ENCODE assay signal across 9 cellular contexts in the genomic region with DNA sequence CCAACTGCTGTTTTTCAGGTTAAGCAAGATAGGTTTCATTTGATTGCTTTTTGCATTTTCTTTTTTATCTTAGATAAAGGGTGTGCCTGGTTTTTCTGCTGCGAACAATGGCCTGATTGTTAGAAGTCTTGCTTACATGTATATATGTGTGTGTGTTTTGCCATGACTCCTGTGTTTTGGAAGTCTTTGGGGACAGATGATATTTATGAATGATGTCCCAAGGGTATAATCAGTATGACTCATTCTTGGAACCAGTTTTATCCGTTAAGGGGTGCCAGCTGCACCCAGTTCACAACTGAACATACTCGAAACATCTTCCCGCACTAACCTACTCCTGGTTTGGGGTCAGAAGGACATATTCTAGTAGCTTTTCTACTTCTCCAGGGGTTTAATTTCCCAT.
DNase-seq lines count a peak whose midpoint lies in the region; ATAC-seq and TF ChIP-seq lines count a peak whose summit lies in the region.
"Had no signal": no experiment of that assay in that cellular context is flagged by ENCODE, and none has a peak within 500 bp of the region (broad histone marks: within the 10 kb centered on the region; RNA-seq: fewer than 3 reads in every experiment).

No MANE protein-coding gene starts in this region.

- H3K36me3 ChIP-seq in muscle layer of duodenum (ENCODE audit: control insufficient read depth in 1 of 2, insufficient read depth in 2 of 2, low read length in 2 of 2) = no peaks in the 10 kb centered on the region

- H3K4me1 Mint-ChIP-seq in MCF 10A (ENCODE audit: insufficient read depth, unreplicated experiment) (peaks cover 25% of the 10 kb centered on the region), CD14-positive monocyte (no peaks in the 10 kb centered on the region)

- H3K36me3 Mint-ChIP-seq in MCF 10A (ENCODE audit: insufficient read depth, unreplicated experiment) (no peaks in the 10 kb centered on the region), CD14-positive monocyte (no peaks in the 10 kb centered on the region)

- peaks cover 0 to 5% of the 10 kb centered on the region in 2 donors for H3K9me3 ChIP-seq in muscle layer of duodenum (ENCODE audit: control insufficient read depth in 1 of 2, low read length in 2 of 2)

- TF ChIP-seq POLR2A in NB4 (IDR thresholded peaks at IDR 0.05; ENCODE audit: extremely low read depth, insufficient read length) = no peak

- H3K27me3 ChIP-seq in muscle layer of duodenum (ENCODE audit: low read depth, low read length) = no peaks in the 10 kb centered on the region

- TF ChIP-seq CTCF in NB4 (IDR thresholded peaks at IDR 0.05; ENCODE audit: low read depth, low read length) = no peak
- no peak for TF ChIP-seq CTCF in MCF 10A (IDR thresholded peaks at IDR 0.05; ENCODE audit: unreplicated experiment)
- TF ChIP-seq CTCF in CD14-positive monocyte (IDR thresholded peaks at IDR 0.05) = no peak

- H3K4me3 Mint-ChIP-seq in MCF 10A (ENCODE audit: unreplicated experiment) = no peak overlapping the region
- H3K4me3 Mint-ChIP-seq in CD14-positive monocyte = no peak overlapping the region

- no peak for ATAC-seq in HG03432 (IDR thresholded peaks at IDR 0.05; ENCODE audit: unreplicated experiment)
- ATAC-seq in HG02759 (IDR thresholded peaks at IDR 0.05; ENCODE audit: unreplicated experiment) = no peak

- peak overlapping the region; percentile 47 for H3K27ac ChIP-seq in muscle layer of duodenum (ENCODE audit: low read length)

- intact Hi-C loops in MCF 10A (cut with micrococcal nuclease) = no loop called here
- intact Hi-C loops in CD14-positive monocyte (cut with micrococcal nuclease) = no loop called here

- CTCF ChIA-PET in MCF 10A (lab: Yijun Ruan, JAX) = no interaction called here

- peak overlapping the region; percentile 67 for H3K27ac Mint-ChIP-seq in MCF 10A (ENCODE audit: low read depth, unreplicated experiment)
- H3K27ac Mint-ChIP-seq in CD14-positive monocyte = no peak overlapping the region

- DNase-seq in ELR (ENCODE audit: low read depth) (peak; percentile 64), NB4 (ENCODE audit: low read depth) (peak; percentile 81), MCF 10A (ENCODE audit: unreplicated experiment) (peak; percentile 58), CD14-positive monocyte (ENCODE audit: low spot score) (no peak)
- DNase-seq in activated CD4-positive, alpha-beta T cell treated with anti-CD3 and anti-CD28 coated beads, Interleukin-2, amount 50 U/mL, for 48 hours = no peak
- DNase-seq: NCI-H2107 had no signal

- BruUV-seq in MCF 10A (replicated peaks; lab: Mats Ljungman, UMichigan) = no TSS peak

- H3K27me3 Mint-ChIP-seq in MCF 10A (ENCODE audit: insufficient read depth, unreplicated experiment) (no peaks in the 10 kb centered on the region), CD14-positive monocyte (ENCODE audit: low read depth in 3 of 3) (peaks cover 0 to 2% (median 0%) of the 10 kb centered on the region in 3 donors)

- H3K4me1 ChIP-seq in muscle layer of duodenum (ENCODE audit: control insufficient read depth in 1 of 2, insufficient read depth in 2 of 2, low read length in 2 of 2) = peaks cover 0 to 4% of the 10 kb centered on the region in 2 donors

- no peak overlapping the region for H3K4me3 ChIP-seq in NB4 (ENCODE audit: low read depth, low read length)
- no peak overlapping the region for H3K4me3 ChIP-seq in muscle layer of duodenum (ENCODE audit: low read depth in 1 of 2, low read length in 2 of 2)

- no peaks in the 10 kb centered on the region for H3K9me3 Mint-ChIP-seq in MCF 10A (ENCODE audit: unreplicated experiment)
- H3K9me3 Mint-ChIP-seq in CD14-positive monocyte = peaks cover 10 to 21% (median 14%) of the 10 kb centered on the region in 7 donors

- POLR2A ChIA-PET in MCF 10A (lab: Yijun Ruan, JAX) = no interaction called here

Comparison
In these comparisons a context has a peak if more than half of its experiments do, and no peak if none do; other contexts are left out.
1. DNase-seq: peak in ELR (single experiment), NB4 (single experiment) and MCF 10A (single experiment); none in activated CD4-positive, alpha-beta T cell treated with anti-CD3 and anti-CD28 coated beads, Interleukin-2, amount 50 U/mL, for 48 hours (0 of 2) and CD14-positive monocyte (single experiment).